In genomic region chr11:59144096-59144495, GRCh38 we compare ENCODE assay signal across 8 cellular contexts. TPM values are rescaled to one million over a fixed set of nuclear protein-coding genes. Genes with fewer than 3 reads are reported as not detected.
DNase-seq lines count a peak whose midpoint lies in the region; ATAC-seq and TF ChIP-seq lines count a peak whose summit lies in the region.

No MANE protein-coding gene starts in this region.

- no peak overlapping the region for H2AK5ac ChIP-seq in H9 (ENCODE audit: insufficient read length, low read length)

- H2BK12ac ChIP-seq in H9 (ENCODE audit: insufficient read length, low read depth, low read length) = no peak overlapping the region

- no peak for TF ChIP-seq POLR2A in esophagus squamous epithelium (IDR thresholded peaks at IDR 0.05)

- H4K91ac ChIP-seq in H9 (ENCODE audit: insufficient read length, low read depth, low read length) = no peak overlapping the region

- H3K56ac ChIP-seq in H9 (ENCODE audit: insufficient read length, low read depth, low read length) = no peak overlapping the region

- peak overlapping the region; percentile 91 to 92; a peak in 4 of 5 replicates for H3K4me3 Mint-ChIP-seq in H9

- H3K27me3 Mint-ChIP-seq in H9 (ENCODE audit: low read depth) = peaks cover 27% of the 10 kb centered on the region

- H2BK120ac ChIP-seq in H9 (ENCODE audit: low read depth, low read length, poor library complexity, severe bottlenecking) = no peak overlapping the region

- H3K4me1 ChIP-seq in H9 (ENCODE audit: insufficient read depth, low read length) (no peaks in the 10 kb centered on the region; the same call in 1 of the 2 replicates), esophagus squamous epithelium (peaks cover 7 to 46% (median 18%) of the 10 kb centered on the region in 3 donors), skeletal muscle satellite cell (ENCODE audit: control insufficient read depth, insufficient read depth, low read length) (peaks cover 25% of the 10 kb centered on the region)

- H3K9ac ChIP-seq in H9 (ENCODE audit: extremely low read depth, insufficient read length, low read length) (no peak overlapping the region), SK-N-MC (ENCODE audit: insufficient read length) (peak overlapping the region; percentile 24), skeletal muscle satellite cell (ENCODE audit: low read depth, low read length) (peak overlapping the region; percentile 96)

- no peak overlapping the region for H3K23ac ChIP-seq in H9 (ENCODE audit: insufficient read length, low read depth, low read length)

- H3K27me3 ChIP-seq in H9 (ENCODE audit: insufficient read depth, low read length) = no peaks in the 10 kb centered on the region
- H3K27me3 ChIP-seq in esophagus squamous epithelium = no peaks in the 10 kb centered on the region
- no peaks in the 10 kb centered on the region for H3K27me3 ChIP-seq in skeletal muscle satellite cell (ENCODE audit: control insufficient read depth, insufficient read depth, low read length)

- no peak for DNase-seq in H9
- no peak for DNase-seq in SK-N-MC (ENCODE audit: low read depth, low spot score)
- no peak for DNase-seq in esophagus squamous epithelium (lab: John Stamatoyannopoulos, UW)
- no peak for DNase-seq in H4 (ENCODE audit: low spot score)
- no peak for DNase-seq in SKM-1 treated with dmso at 0.1 percent for 144 hours (lab: John Stamatoyannopoulos, UW; ENCODE audit: unreplicated experiment)

- H3K9me3 ChIP-seq in H9 (ENCODE audit: control insufficient read depth, low read depth, low read length) = no peaks in the 10 kb centered on the region
- H3K9me3 ChIP-seq in SK-N-MC (ENCODE audit: low read depth, low read length) = no peaks in the 10 kb centered on the region
- no peaks in the 10 kb centered on the region for H3K9me3 ChIP-seq in esophagus squamous epithelium
- no peaks in the 10 kb centered on the region for H3K9me3 ChIP-seq in skeletal muscle satellite cell (replicated peaks; ENCODE audit: low read length)

- no peak overlapping the region for H4K8ac ChIP-seq in H9 (replicated peaks; ENCODE audit: insufficient read length, low read depth, low read length)

- peak overlapping the region; percentile 74 for H3K4me2 ChIP-seq in H9 (ENCODE audit: insufficient read depth, insufficient read length, low read length)
- H3K4me2 ChIP-seq in skeletal muscle satellite cell (ENCODE audit: low read length) = peak overlapping the region; percentile 93

- peaks cover 25 to 40% of the 10 kb centered on the region in 2 experiments for H3K4me1 Mint-ChIP-seq in H9

- peaks cover 3% of the 10 kb centered on the region; the same call in 1 of the 2 replicates for H3K36me3 ChIP-seq in SK-N-MC (ENCODE audit: insufficient read depth, low read length)
- peaks cover 0 to 17% (median 0%) of the 10 kb centered on the region in 3 donors for H3K36me3 ChIP-seq in esophagus squamous epithelium
- H3K36me3 ChIP-seq in skeletal muscle satellite cell (ENCODE audit: insufficient read depth, low read length) = peaks cover 16% of the 10 kb centered on the region

- H2BK5ac ChIP-seq in H9 (ENCODE audit: insufficient read length, low read length) = no peak overlapping the region

- H2AFZ ChIP-seq in H9 (ENCODE audit: low read length) = no peak overlapping the region

- no peak overlapping the region for H4K5ac ChIP-seq in H9 (ENCODE audit: insufficient read length, low read depth, low read length)

- no peak overlapping the region for H3K4ac ChIP-seq in H9 (ENCODE audit: low read depth, low read length)

- H3K27ac ChIP-seq in H9 (ENCODE audit: insufficient read length, low read depth, low read length) (no peak overlapping the region), SK-N-MC (peak overlapping the region; percentile 55; the same call in 1 of the 2 replicates), esophagus squamous epithelium (peak overlapping the region; percentile 94 to 99 (median 96))

- no peak overlapping the region for H3T11ph ChIP-seq in H9 (ENCODE audit: low read length)

- H2BK20ac ChIP-seq in H9 (ENCODE audit: low read depth, low read length, poor library complexity, severe bottlenecking) = no peak overlapping the region

- no peaks in the 10 kb centered on the region for H3K79me1 ChIP-seq in H9 (ENCODE audit: insufficient read depth, low read depth, low read length, poor library complexity, severe bottlenecking)

- no peak overlapping the region for H3K18ac ChIP-seq in H9 (ENCODE audit: insufficient read length, low read depth, low read length)

- no peak overlapping the region for H3K14ac ChIP-seq in H9 (ENCODE audit: insufficient read depth, low read length)

- no peaks in the 10 kb centered on the region for H3K79me2 ChIP-seq in H9 (ENCODE audit: insufficient read depth, low read length)

- ATAC-seq in GM19455 (IDR thresholded peaks at IDR 0.05; ENCODE audit: unreplicated experiment) (no peak), HG02885 (IDR thresholded peaks at IDR 0.05; ENCODE audit: poor library complexity, unreplicated experiment) (no peak)

- WGBS in H9 (ENCODE audit: extremely low coverage, insufficient read length, low lambda C conversion rate) = no CpG with 5 or more reads among the region's 1 CpG
- 81 to 88% methylated on average over 1 of the region's 1 CpG for WGBS in esophagus squamous epithelium, 2 donors

- H3K4me3 ChIP-seq in SK-N-MC (peak overlapping the region; percentile 84), esophagus squamous epithelium (peak overlapping the region; percentile 36 to 81 (median 64)), skeletal muscle satellite cell (ENCODE audit: low read length) (peak overlapping the region; percentile 96)

- H3K36me3 Mint-ChIP-seq in H9 (ENCODE audit: insufficient read depth in 1 of 3, low read depth in 3 of 3) = peaks cover 3 to 20% (median 5%) of the 10 kb centered on the region in 3 experiments; a peak in 5 of 7 replicates

- H4K20me1 ChIP-seq in H9 (ENCODE audit: control insufficient read depth, insufficient read depth, insufficient read length) = no peaks in the 10 kb centered on the region

- no peak overlapping the region for H2BK15ac ChIP-seq in H9 (ENCODE audit: low read depth, low read length)

- H3K27ac Mint-ChIP-seq in H9 = no peak overlapping the region

- peaks cover 5 to 12% of the 10 kb centered on the region in 2 experiments; a peak in 3 of 5 replicates for H3K9me3 Mint-ChIP-seq in H9

- TF ChIP-seq CTCF in H9 (conservative IDR thresholded peaks at IDR 0.05) (no peak), esophagus squamous epithelium (IDR thresholded peaks at IDR 0.05) (no peak)

- intact Hi-C loops in esophagus squamous epithelium (cut with DNase I) = no loop called here

- H3K23me2 ChIP-seq in H9 (ENCODE audit: insufficient read length, low read depth, low read length, poor library complexity, severe bottlenecking) = peaks cover 6% of the 10 kb centered on the region

RNA-seq across cellular contexts. Expression of gene FAM111A, which starts 1.4 kb away (rescaled TPM):
- total RNA-seq in H9 (2021) (16.8 and 20.1 TPM in 2 replicates), esophagus squamous epithelium (10 to 100 TPM; 15.0 to 23.3 (median 16.7) TPM)
- 26.2 and 34.0 TPM in 2 replicates for total RNA-seq in skeletal muscle satellite cell (2012; rRNA removed)
- 84.4 and 95.2 TPM in 2 replicates for total RNA-seq in H4 (2014; rRNA removed; shearing (Covaris generic))

RNA-seq across cellular contexts. Expression of gene DTX4, which starts 27.8 kb away (rescaled TPM):
- 13.0 and 13.9 TPM in 2 replicates for total RNA-seq in H9 (2021)
- 1 to 10 TPM; 2.4 to 8.4 (median 4.6) TPM for total RNA-seq in esophagus squamous epithelium
- total RNA-seq in skeletal muscle satellite cell (2012; rRNA removed) = under 0.01 and 0.87 TPM in 2 replicates
- total RNA-seq in H4 (2014; rRNA removed; shearing (Covaris generic)) = 0.58 and 1.6 TPM in 2 replicates

RNA-seq across cellular contexts. Expression of gene FAM111B, which starts 37.1 kb away (rescaled TPM):
- 31.9 and 35.0 TPM in 2 replicates for total RNA-seq in H9 (2021)
- 10 to 100 TPM in 2 of 4 donors, 1 to 10 TPM in 2; 2.9 to 14.9 (median 8.0) TPM for total RNA-seq in esophagus squamous epithelium
- total RNA-seq in skeletal muscle satellite cell (2012; rRNA removed) = 4.8 and 7.4 TPM in 2 replicates
- 19.9 and 29.0 TPM in 2 replicates for total RNA-seq in H4 (2014; rRNA removed; shearing (Covaris generic))

RNA-seq across cellular contexts. Expression of gene GLYATL1B, which starts 58.0 kb away (rescaled TPM):
- total RNA-seq in H9 (2021) = not detected in 2 replicates
- total RNA-seq in esophagus squamous epithelium = not detected
- total RNA-seq in skeletal muscle satellite cell (2012; rRNA removed) = not detected in 2 replicates
- total RNA-seq in H4 (2014; rRNA removed; shearing (Covaris generic)) = not detected in 2 replicates
